Comparison of ENCODE assay signal across 12 cellular contexts in the genomic region with DNA sequence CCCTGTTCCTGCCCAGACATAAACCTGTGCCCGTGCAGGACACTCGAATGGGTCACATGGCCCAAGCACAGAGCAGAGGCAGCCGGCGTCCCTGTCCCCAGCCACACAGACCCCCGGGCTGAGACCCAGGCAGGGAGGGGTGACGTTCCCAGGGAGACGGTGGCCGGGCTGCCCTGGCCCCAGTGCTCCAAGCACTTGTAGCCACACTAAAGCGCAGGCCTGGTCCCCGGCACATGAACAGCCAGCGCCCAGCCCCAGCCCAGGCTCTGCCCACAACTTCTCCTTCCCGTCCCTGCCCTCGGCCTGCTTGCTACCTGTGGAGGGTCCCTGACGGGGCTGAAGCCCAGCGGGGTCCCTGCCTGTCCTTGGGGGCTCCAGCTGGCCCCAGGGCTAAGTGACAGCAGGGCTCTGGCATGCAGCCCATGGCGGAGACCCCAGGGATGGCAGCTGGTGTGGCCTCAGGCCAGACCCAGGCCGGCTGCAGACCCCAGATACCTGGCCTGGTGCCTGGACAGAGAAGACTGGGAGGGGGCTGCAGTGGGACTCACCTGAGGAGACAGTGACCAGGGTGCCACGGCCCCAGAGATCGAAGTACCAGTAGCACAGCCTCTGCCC.
DNase-seq lines count a peak whose midpoint lies in the region; ATAC-seq and TF ChIP-seq lines count a peak whose summit lies in the region.
"Had no signal": no experiment of that assay in that cellular context is flagged by ENCODE, and none has a peak within 500 bp of the region (broad histone marks: within the 10 kb centered on the region; RNA-seq: fewer than 3 reads in every experiment).

No MANE protein-coding gene starts in this region.

- H3K4me3 ChIP-seq in WERI-Rb-1 (ENCODE audit: low read depth, low read length) (no peak overlapping the region), SK-N-SH (ENCODE audit: low read depth in 2 of 2, low read length in 1 of 2) (no peak overlapping the region)

- H3K27ac Mint-ChIP-seq in stimulated activated naive B cell treated with anti-CD40 and anti-IgM and Interleukin-4, amounts not matched to agents 10 μg/mL and 1 μg/mL and 100 μg/mL, for 72 hours, result peak overlapping the region; percentile 100

- H3K27ac ChIP-seq in WERI-Rb-1, result no peak overlapping the region
- no peak overlapping the region for H3K27ac ChIP-seq in SK-N-SH (ENCODE audit: low read depth in 2 of 2, low read length in 1 of 2)

- peaks cover 0 to 15% of the 10 kb centered on the region in 2 experiments; a peak in 1 of 4 replicates for H3K4me1 ChIP-seq in SK-N-SH (ENCODE audit: control insufficient read depth in 1 of 2, insufficient read depth in 2 of 2, low read depth in 1 of 2, low read length in 1 of 2)
- H3K4me1 ChIP-seq: Caco-2 had no signal

- TF ChIP-seq EP300 in SK-N-SH (IDR thresholded peaks at IDR 0.05; ENCODE audit: borderline replicate concordance in 1 of 2, low read depth in 1 of 2, low read length in 1 of 2), result no peak

- no peaks in the 10 kb centered on the region for H4K20me1 ChIP-seq in SK-N-SH (ENCODE audit: insufficient read depth)

- no peak for TF ChIP-seq RAD21 in SK-N-SH (IDR thresholded peaks at IDR 0.05; ENCODE audit: low read length)

- no peaks in the 10 kb centered on the region for H3K36me3 ChIP-seq in WERI-Rb-1
- no peaks in the 10 kb centered on the region for H3K36me3 ChIP-seq in SK-N-SH (replicated peaks in 1 of 2; ENCODE audit: control insufficient read depth in 1 of 2, insufficient read depth in 2 of 2, low read length in 1 of 2)

- POLR2A ChIA-PET in SK-N-SH (lab: Yijun Ruan, JAX), result no interaction called here

- no peak overlapping the region for H2AFZ ChIP-seq in SK-N-SH (ENCODE audit: low read depth)

- DNase-seq in activated CD4-positive, CD25-positive, alpha-beta regulatory T cell treated with anti-CD3 and anti-CD28 coated beads, Interleukin-2, amount 50 U/mL, for 72 hours, result peak; percentile 29
- DNase-seq in activated CD4-positive, CD25-positive, alpha-beta regulatory T cell (lab: John Stamatoyannopoulos, UW), result no peak
- DNase-seq in WERI-Rb-1 (peak; percentile 2), left lobe of liver (ENCODE audit: low spot score) (peak; percentile 37), SK-N-SH (no peak), NCI-H2196 treated with DMSO at 0.1 percent for 48 hours (lab: John Stamatoyannopoulos, UW; ENCODE audit: unreplicated experiment) (no peak), NCI-H82 (lab: John Stamatoyannopoulos, UW) (no peak)
- no peak for DNase-seq in stimulated activated naive B cell treated with anti-CD40 and anti-IgM and Interleukin-4, amounts not matched to agents 10 μg/mL and 1 μg/mL and 100 μg/mL, for 72 hours
- DNase-seq: dermis blood vessel endothelial cell, NCI-H2029 treated with DMSO at 0.1 percent for 48 hours had no signal

- H3K9ac ChIP-seq in SK-N-SH, result no peak overlapping the region

- no peak overlapping the region for H3K4me2 ChIP-seq in SK-N-SH

- H3K9me2 ChIP-seq in SK-N-SH, result no peaks in the 10 kb centered on the region

- no peak for ATAC-seq in left lobe of liver
- ATAC-seq in stimulated activated naive B cell treated with anti-CD40 and anti-IgM and Interleukin-4, amounts not matched to agents 10 μg/mL and 1 μg/mL and 100 μg/mL, for 72 hours (replicated peaks), result no peak
- ATAC-seq: right cardiac atrium had no signal

- H3K9me3 ChIP-seq in WERI-Rb-1 (ENCODE audit: severe bottlenecking), result no peaks in the 10 kb centered on the region
- H3K9me3 ChIP-seq in SK-N-SH, result peaks cover 7% of the 10 kb centered on the region; the same call in 1 of the 2 replicates
- H3K9me3 ChIP-seq: Caco-2 had no signal

- H3K27me3 Mint-ChIP-seq in stimulated activated naive B cell treated with anti-CD40 and anti-IgM and Interleukin-4, amounts not matched to agents 10 μg/mL and 1 μg/mL and 100 μg/mL, for 72 hours, result no peaks in the 10 kb centered on the region

- H3K27me3 ChIP-seq in WERI-Rb-1 (ENCODE audit: insufficient read depth, low read depth, severe bottlenecking) (peaks cover 88% of the 10 kb centered on the region), SK-N-SH (ENCODE audit: insufficient read depth) (no peaks in the 10 kb centered on the region)

- WGBS in SK-N-SH (ENCODE audit: low lambda C conversion rate), result 33% methylated on average over 2 of the region's 19 CpGs

- no peaks in the 10 kb centered on the region for H3F3A ChIP-seq in SK-N-SH (replicated peaks; ENCODE audit: insufficient read depth)

- TF ChIP-seq CTCF in WERI-Rb-1 (IDR thresholded peaks at IDR 0.05; ENCODE audit: low read depth, low read length) (no peak), SK-N-SH (IDR thresholded peaks at IDR 0.05) (no peak)

- no peaks in the 10 kb centered on the region for H3K9me3 Mint-ChIP-seq in stimulated activated naive B cell treated with anti-CD40 and anti-IgM and Interleukin-4, amounts not matched to agents 10 μg/mL and 1 μg/mL and 100 μg/mL, for 72 hours

- H3K36me3 Mint-ChIP-seq in stimulated activated naive B cell treated with anti-CD40 and anti-IgM and Interleukin-4, amounts not matched to agents 10 μg/mL and 1 μg/mL and 100 μg/mL, for 72 hours, result peaks cover 41 to 46% of the 10 kb centered on the region in 2 donors

- no peaks in the 10 kb centered on the region for H3K79me2 ChIP-seq in SK-N-SH (ENCODE audit: insufficient read depth)

- H3K4me3 Mint-ChIP-seq in stimulated activated naive B cell treated with anti-CD40 and anti-IgM and Interleukin-4, amounts not matched to agents 10 μg/mL and 1 μg/mL and 100 μg/mL, for 72 hours, result peak overlapping the region; percentile 93 to 98

- peaks cover 1 to 8% of the 10 kb centered on the region in 2 donors for H3K4me1 Mint-ChIP-seq in stimulated activated naive B cell treated with anti-CD40 and anti-IgM and Interleukin-4, amounts not matched to agents 10 μg/mL and 1 μg/mL and 100 μg/mL, for 72 hours

- CTCF ChIA-PET in SK-N-SH (lab: Yijun Ruan, JAX), result no interaction called here

TF ChIP-seq in SK-N-SH, 30 proteins besides CTCF, POLR2A, EP300 and RAD21:
- TF ChIP-seq NFIC (IDR thresholded peaks at IDR 0.05; ENCODE audit: borderline replicate concordance), result no peak
- no peak for TF ChIP-seq CHD2 (IDR thresholded peaks at IDR 0.05; ENCODE audit: low read length, partially characterized antibody)
- TF ChIP-seq POLR2AphosphoS5 (IDR thresholded peaks at IDR 0.05; ENCODE audit: low read depth, low read length), result no peak
- no peak for TF ChIP-seq MXI1 (IDR thresholded peaks at IDR 0.05; ENCODE audit: low read depth, low read length)
- TF ChIP-seq RCOR1 (IDR thresholded peaks at IDR 0.05; ENCODE audit: low read length), result no peak
- no peak for TF ChIP-seq FOXM1 (IDR thresholded peaks at IDR 0.05; ENCODE audit: low read depth)
- no peak for TF ChIP-seq TEAD4 (IDR thresholded peaks at IDR 0.05; ENCODE audit: borderline replicate concordance, insufficient read depth)
- no peak for TF ChIP-seq JUND (IDR thresholded peaks at IDR 0.05)
- TF ChIP-seq, protein P1, sequence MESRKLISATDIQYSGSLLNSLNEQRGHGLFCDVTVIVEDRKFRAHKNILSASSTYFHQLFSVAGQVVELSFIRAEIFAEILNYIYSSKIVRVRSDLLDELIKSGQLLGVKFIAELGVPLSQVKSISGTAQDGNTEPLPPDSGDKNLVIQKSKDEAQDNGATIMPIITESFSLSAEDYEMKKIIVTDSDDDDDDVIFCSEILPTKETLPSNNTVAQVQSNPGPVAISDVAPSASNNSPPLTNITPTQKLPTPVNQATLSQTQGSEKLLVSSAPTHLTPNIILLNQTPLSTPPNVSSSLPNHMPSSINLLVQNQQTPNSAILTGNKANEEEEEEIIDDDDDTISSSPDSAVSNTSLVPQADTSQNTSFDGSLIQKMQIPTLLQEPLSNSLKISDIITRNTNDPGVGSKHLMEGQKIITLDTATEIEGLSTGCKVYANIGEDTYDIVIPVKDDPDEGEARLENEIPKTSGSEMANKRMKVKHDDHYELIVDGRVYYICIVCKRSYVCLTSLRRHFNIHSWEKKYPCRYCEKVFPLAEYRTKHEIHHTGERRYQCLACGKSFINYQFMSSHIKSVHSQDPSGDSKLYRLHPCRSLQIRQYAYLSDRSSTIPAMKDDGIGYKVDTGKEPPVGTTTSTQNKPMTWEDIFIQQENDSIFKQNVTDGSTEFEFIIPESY (IDR thresholded peaks at IDR 0.05; ENCODE audit: borderline replicate concordance, low read depth), result no peak
- no peak for TF ChIP-seq GABPA (IDR thresholded peaks at IDR 0.05; ENCODE audit: low read depth)
- TF ChIP-seq TAF1 (IDR thresholded peaks at IDR 0.05; ENCODE audit: borderline replicate concordance, low read depth, low read length), result no peak
- no peak for TF ChIP-seq TCF12 (IDR thresholded peaks at IDR 0.05)
- TF ChIP-seq EZH2phosphoT487 (IDR thresholded peaks at IDR 0.05; ENCODE audit: borderline replicate concordance, low read depth), result no peak

Comparison
In these comparisons a context has a peak if more than half of its experiments do, and no peak if none do; other contexts are left out.
1. DNase-seq: peak in activated CD4-positive, CD25-positive, alpha-beta regulatory T cell treated with anti-CD3 and anti-CD28 coated beads, Interleukin-2, amount 50 U/mL, for 72 hours (single experiment), WERI-Rb-1 (single experiment) and left lobe of liver (single experiment); none in activated CD4-positive, CD25-positive, alpha-beta regulatory T cell (0 of 4), stimulated activated naive B cell treated with anti-CD40 and anti-IgM and Interleukin-4, amounts not matched to agents 10 μg/mL and 1 μg/mL and 100 μg/mL, for 72 hours (single experiment), SK-N-SH (single experiment), NCI-H2196 treated with DMSO at 0.1 percent for 48 hours (single experiment) and NCI-H82 (single experiment).